8 cellular contexts compared by ENCODE assay signal in the genomic region with DNA sequence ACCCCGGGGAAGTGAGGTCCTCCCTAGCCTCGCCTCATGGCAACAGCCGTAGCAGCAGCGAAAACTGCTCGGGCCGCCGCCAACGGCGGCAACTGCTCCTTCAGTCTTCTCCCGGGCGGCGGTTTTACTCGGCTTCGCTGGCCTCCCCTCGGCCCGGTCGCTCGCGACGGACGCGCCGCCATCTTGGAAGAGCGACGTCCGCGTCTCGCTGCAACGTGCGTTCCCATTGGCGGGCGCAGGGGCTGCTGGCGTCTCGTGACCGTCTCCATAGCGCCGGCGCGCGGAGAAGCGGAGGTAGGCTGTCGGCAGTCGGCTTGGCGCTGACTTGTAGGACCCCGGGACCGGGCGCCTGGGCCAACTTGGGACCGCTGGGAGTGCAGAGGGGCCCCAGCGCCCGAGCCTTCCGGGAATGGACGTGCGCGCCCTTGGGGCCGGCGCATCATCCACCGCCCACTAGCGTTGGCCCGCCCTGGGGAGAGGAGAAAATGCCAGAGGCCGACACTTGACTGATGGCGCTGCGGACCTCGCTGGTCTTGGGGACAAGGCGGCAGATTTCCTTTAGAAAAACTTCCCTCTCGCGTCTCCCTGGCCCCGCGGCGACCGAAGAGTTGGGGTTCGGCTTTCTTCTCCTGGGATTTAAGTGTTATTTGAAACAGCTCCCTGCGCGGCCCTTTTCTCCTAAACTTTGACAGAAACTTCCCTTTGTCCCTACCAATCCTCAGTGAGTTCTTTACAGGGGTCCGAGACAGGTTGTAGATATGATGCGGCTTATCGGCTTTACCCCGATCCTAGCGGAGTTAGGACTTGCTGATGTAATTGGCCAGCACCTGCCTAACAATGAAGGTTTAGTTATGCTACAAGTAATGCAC. TPM values are rescaled to one million over a fixed set of nuclear protein-coding genes. Genes with fewer than 3 reads are reported as not detected.
DNase-seq lines count a peak whose midpoint lies in the region; ATAC-seq lines count a peak whose summit lies in the region.

A gene with protein sequence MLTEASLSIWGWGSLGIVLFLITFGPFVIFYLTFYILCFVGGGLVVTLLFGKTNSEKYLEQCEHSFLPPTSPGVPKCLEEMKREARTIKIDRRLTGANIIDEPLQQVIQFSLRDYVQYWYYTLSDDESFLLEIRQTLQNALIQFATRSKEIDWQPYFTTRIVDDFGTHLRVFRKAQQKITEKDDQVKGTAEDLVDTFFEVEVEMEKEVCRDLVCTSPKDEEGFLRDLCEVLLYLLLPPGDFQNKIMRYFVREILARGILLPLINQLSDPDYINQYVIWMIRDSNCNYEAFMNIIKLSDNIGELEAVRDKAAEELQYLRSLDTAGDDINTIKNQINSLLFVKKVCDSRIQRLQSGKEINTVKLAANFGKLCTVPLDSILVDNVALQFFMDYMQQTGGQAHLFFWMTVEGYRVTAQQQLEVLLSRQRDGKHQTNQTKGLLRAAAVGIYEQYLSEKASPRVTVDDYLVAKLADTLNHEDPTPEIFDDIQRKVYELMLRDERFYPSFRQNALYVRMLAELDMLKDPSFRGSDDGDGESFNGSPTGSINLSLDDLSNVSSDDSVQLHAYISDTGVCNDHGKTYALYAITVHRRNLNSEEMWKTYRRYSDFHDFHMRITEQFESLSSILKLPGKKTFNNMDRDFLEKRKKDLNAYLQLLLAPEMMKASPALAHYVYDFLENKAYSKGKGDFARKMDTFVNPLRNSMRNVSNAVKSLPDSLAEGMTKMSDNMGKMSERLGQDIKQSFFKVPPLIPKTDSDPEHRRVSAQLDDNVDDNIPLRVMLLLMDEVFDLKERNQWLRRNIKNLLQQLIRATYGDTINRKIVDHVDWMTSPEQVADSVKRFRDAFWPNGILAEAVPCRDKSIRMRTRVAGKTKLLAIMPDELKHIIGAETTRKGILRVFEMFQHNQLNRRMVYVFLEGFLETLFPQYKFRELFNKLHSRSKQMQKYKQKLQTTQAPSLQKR (minus strand): TSS at position 193 of the 869 bp plus-strand sequence. CDS start 199 bp downstream, outside the sequence.

- H3K9me3 Mint-ChIP-seq in IgD-negative memory B cell: no peaks in the 10 kb centered on the region

- peaks cover 18 to 38% (median 31%) of the 10 kb centered on the region in 3 donors for H3K4me1 Mint-ChIP-seq in IgD-negative memory B cell

- peak within 1 kb of the TSS; percentile 98 to 100 (median 98) for H3K27ac Mint-ChIP-seq in IgD-negative memory B cell

- H3K36me3 Mint-ChIP-seq in IgD-negative memory B cell: peaks cover 1% of the 10 kb centered on the region

- no peaks in the 10 kb centered on the region for H3K27me3 Mint-ChIP-seq in IgD-negative memory B cell

- peak within 1 kb of the TSS; percentile 80 for H3K27ac ChIP-seq in epithelial cell of prostate

- peak; percentile 89 for DNase-seq in DMS153 treated with DMSO at 0.1 percent for 48 hours (lab: John Stamatoyannopoulos, UW; ENCODE audit: unreplicated experiment)
- peak; percentile 88 for DNase-seq in OCI-M1 (lab: John Stamatoyannopoulos, UW)
- peak; percentile 76 for DNase-seq in activated T-cell treated with anti-CD3 and anti-CD28 coated beads for 4 hours
- DNase-seq in epithelial cell of prostate (ENCODE audit: low read depth, low spot score): peak; percentile 66
- peak; percentile 93 for DNase-seq in mucosa of gallbladder (ENCODE audit: low spot score)
- DNase-seq in stimulated activated CD8-positive, alpha-beta memory T cell treated with anti-CD3 and anti-CD28 coated beads, Interleukin-4, amount 100 ng/mL, for 4 hours (ENCODE audit: low read depth in 2 of 2, low spot score in 1 of 2): peak; percentile 77

- H3K4me3 Mint-ChIP-seq in IgD-negative memory B cell: peak within 1 kb of the TSS; percentile 92 to 98 (median 98)

- ATAC-seq in GM21529 (IDR thresholded peaks at IDR 0.05; ENCODE audit: unreplicated experiment): peak; percentile 92

RNA-seq across cellular contexts. Expression of the gene that starts here (rescaled TPM):
- polyA plus RNA-seq in IgD-negative memory B cell: 12.1 TPM
- total RNA-seq in mucosa of gallbladder: 52.3 TPM

Comparison
In these comparisons a context has a peak if more than half of its experiments do, and no peak if none do; other contexts are left out.
1. Peak in every context shown above with its lines: DNase-seq, ATAC-seq and H3K27ac ChIP-seq.